ENCODE assay signal across 8 cellular contexts in the genomic region with DNA sequence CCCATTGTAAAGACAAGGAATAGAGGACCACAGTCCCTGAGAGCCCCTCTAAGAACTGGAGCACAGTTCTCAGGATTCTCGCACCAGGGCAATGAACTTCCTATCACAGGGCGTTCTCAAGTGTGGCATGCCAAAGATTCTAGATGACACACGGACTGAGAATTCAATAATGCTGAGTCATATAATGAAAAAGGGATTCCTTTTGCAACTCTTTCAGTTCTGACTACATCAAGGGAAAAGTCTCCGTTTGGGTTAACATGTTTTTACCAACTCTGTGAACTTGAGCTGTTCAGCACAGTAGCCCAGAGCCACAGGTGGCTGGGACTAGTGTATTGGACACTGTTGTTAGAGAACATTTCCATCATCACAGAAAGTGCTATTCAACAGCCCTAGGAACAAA. TPM values are rescaled to one million over a fixed set of nuclear protein-coding genes. Genes with fewer than 3 reads are reported as not detected.
DNase-seq lines count a peak whose midpoint lies in the region; ATAC-seq lines count a peak whose summit lies in the region.

No MANE protein-coding gene starts in this region.

- H3K36me3 ChIP-seq in skeletal muscle satellite cell (ENCODE audit: insufficient read depth, low read length): peaks cover 22% of the 10 kb centered on the region
- H3K36me3 ChIP-seq in CD8-positive, alpha-beta memory T cell (ENCODE audit: insufficient read depth, low read length): no peaks in the 10 kb centered on the region

- peak overlapping the region; percentile 59 for H3K9ac ChIP-seq in skeletal muscle satellite cell (ENCODE audit: low read depth, low read length)

- H3K4me1 ChIP-seq in skeletal muscle satellite cell (ENCODE audit: control insufficient read depth, insufficient read depth, low read length): peaks cover 29% of the 10 kb centered on the region
- peaks cover 19% of the 10 kb centered on the region for H3K4me1 ChIP-seq in CD8-positive, alpha-beta memory T cell (ENCODE audit: insufficient read depth, low read length)

- peak overlapping the region; percentile 48 for H3K4me3 ChIP-seq in skeletal muscle satellite cell (ENCODE audit: low read length)
- H3K4me3 ChIP-seq in CD8-positive, alpha-beta memory T cell (ENCODE audit: low read length): no peak overlapping the region

- peaks cover 0 to 8% of the 10 kb centered on the region in 2 donors for H3K27me3 Mint-ChIP-seq in CD8-positive, alpha-beta memory T cell

- CTCF ChIA-PET in CD8-positive, alpha-beta memory T cell (lab: Charles Lee): no interaction called here

- POLR2A ChIA-PET in CD8-positive, alpha-beta memory T cell (lab: Charles Lee): no interaction called here

- H3K27ac ChIP-seq in epithelial cell of prostate: peak overlapping the region; percentile 85
- H3K27ac ChIP-seq in CD8-positive, alpha-beta memory T cell (ENCODE audit: low read depth, low read length): no peak overlapping the region

- peak overlapping the region in 1 of 7 donors; percentile 69 for H3K4me3 Mint-ChIP-seq in CD8-positive, alpha-beta memory T cell

- peak overlapping the region; percentile 71 for H3K4me2 ChIP-seq in skeletal muscle satellite cell (ENCODE audit: low read length)

- no peaks in the 10 kb centered on the region for H3K27me3 ChIP-seq in skeletal muscle satellite cell (ENCODE audit: control insufficient read depth, insufficient read depth, low read length)
- no peaks in the 10 kb centered on the region for H3K27me3 ChIP-seq in CD8-positive, alpha-beta memory T cell (ENCODE audit: insufficient read depth, low read length, poor library complexity, severe bottlenecking)

- no peak for DNase-seq in activated naive CD4-positive, alpha-beta T cell treated with anti-CD3 and anti-CD28 coated beads, Interleukin-2, amount 50 U/mL, for 72 hours (ENCODE audit: low spot score in 2 of 2)
- DNase-seq in activated naive CD4-positive, alpha-beta T cell treated with anti-CD3 and anti-CD28 coated beads, Interleukin-2, amount 50 U/mL, for 16 hours: no peak
- DNase-seq in RKO (ENCODE audit: low spot score) (peak; percentile 95), epithelial cell of prostate (ENCODE audit: low read depth, low spot score) (peak; percentile 60), SKM-1 treated with dmso at 0.1 percent for 144 hours (lab: John Stamatoyannopoulos, UW; ENCODE audit: unreplicated experiment) (no peak), NCI-H187 treated with DMSO at 0.1 percent for 48 hours (lab: John Stamatoyannopoulos, UW) (no peak)
- no peak for DNase-seq in CD8-positive, alpha-beta memory T cell

- ATAC-seq in activated naive CD4-positive, alpha-beta T cell treated with anti-CD3 and anti-CD28 coated beads, Interleukin-2, amount 50 U/mL, for 72 hours: peak; percentile 17 to 70

- H3K4me1 Mint-ChIP-seq in CD8-positive, alpha-beta memory T cell: peaks cover 35 to 56% (median 37%) of the 10 kb centered on the region in 3 donors

- H3K36me3 Mint-ChIP-seq in activated naive CD4-positive, alpha-beta T cell treated with anti-CD3 and anti-CD28 coated beads, Interleukin-2, amount 50 U/mL, for 72 hours: peaks cover 20 to 23% of the 10 kb centered on the region in 2 donors
- peaks cover 0 to 42% (median 9%) of the 10 kb centered on the region in 3 donors for H3K36me3 Mint-ChIP-seq in CD8-positive, alpha-beta memory T cell

- no peaks in the 10 kb centered on the region for H3K9me3 Mint-ChIP-seq in activated naive CD4-positive, alpha-beta T cell treated with anti-CD3 and anti-CD28 coated beads, Interleukin-2, amount 50 U/mL, for 72 hours
- H3K9me3 Mint-ChIP-seq in CD8-positive, alpha-beta memory T cell: no peaks in the 10 kb centered on the region

- peak overlapping the region; percentile 19 to 37 for H3K27ac Mint-ChIP-seq in activated naive CD4-positive, alpha-beta T cell treated with anti-CD3 and anti-CD28 coated beads, Interleukin-2, amount 50 U/mL, for 72 hours
- peak overlapping the region in 1 of 8 donors; percentile 50 for H3K27ac Mint-ChIP-seq in CD8-positive, alpha-beta memory T cell

- no peaks in the 10 kb centered on the region for H3K9me3 ChIP-seq in skeletal muscle satellite cell (replicated peaks; ENCODE audit: low read length)
- H3K9me3 ChIP-seq in CD8-positive, alpha-beta memory T cell (ENCODE audit: low read length): no peaks in the 10 kb centered on the region

RNA-seq across cellular contexts. Expression of a gene that starts 3.4 kb away (rescaled TPM):
- total RNA-seq in activated naive CD4-positive, alpha-beta T cell treated with anti-CD3 and anti-CD28 coated beads, Interleukin-2, amount 50 U/mL, for 72 hours: 10 to 100 TPM; 18.5 to 24.2 TPM
- total RNA-seq in skeletal muscle satellite cell (2012; rRNA removed): 19.4 and 23.3 TPM in 2 replicates
- 10 to 100 TPM; 18.1 to 21.1 TPM for total RNA-seq in CD8-positive, alpha-beta memory T cell
- 5.3 TPM for polyA plus RNA-seq in CD8-positive, alpha-beta memory T cell

RNA-seq across cellular contexts. Expression of a gene that starts 3.8 kb away (rescaled TPM):
- total RNA-seq in activated naive CD4-positive, alpha-beta T cell treated with anti-CD3 and anti-CD28 coated beads, Interleukin-2, amount 50 U/mL, for 72 hours: 10 to 100 TPM; 38.1 to 47.6 TPM
- total RNA-seq in skeletal muscle satellite cell (2012; rRNA removed): 25.6 and 26.9 TPM in 2 replicates
- total RNA-seq in CD8-positive, alpha-beta memory T cell: 10 to 100 TPM; 80.5 to 84.4 TPM
- polyA plus RNA-seq in CD8-positive, alpha-beta memory T cell: 5.9 TPM

RNA-seq across cellular contexts. Expression of a gene that starts 22.4 kb away (rescaled TPM):
- total RNA-seq in activated naive CD4-positive, alpha-beta T cell treated with anti-CD3 and anti-CD28 coated beads, Interleukin-2, amount 50 U/mL, for 72 hours: 10 to 100 TPM in 1 of 2 donors, 1 to 10 TPM in 1; 8.3 to 16.7 TPM
- 1.7 and 3.5 TPM in 2 replicates for total RNA-seq in skeletal muscle satellite cell (2012; rRNA removed)
- total RNA-seq in CD8-positive, alpha-beta memory T cell: 1 to 10 TPM; 5.0 to 5.2 TPM
- 0.59 TPM for polyA plus RNA-seq in CD8-positive, alpha-beta memory T cell

RNA-seq across cellular contexts. Expression of a gene that starts 24.1 kb away (rescaled TPM):
- 100 to 1,000 TPM; 610 to 723 TPM for total RNA-seq in activated naive CD4-positive, alpha-beta T cell treated with anti-CD3 and anti-CD28 coated beads, Interleukin-2, amount 50 U/mL, for 72 hours
- total RNA-seq in skeletal muscle satellite cell (2012; rRNA removed): 49.2 and 55.7 TPM in 2 replicates
- total RNA-seq in CD8-positive, alpha-beta memory T cell: 100 to 1,000 TPM; 283 to 287 TPM
- polyA plus RNA-seq in CD8-positive, alpha-beta memory T cell: 648 TPM

Comparison
In these comparisons a context has a peak if more than half of its experiments do, and no peak if none do; other contexts are left out.
1. DNase-seq: peak in RKO (single experiment) and epithelial cell of prostate (single experiment); none in activated naive CD4-positive, alpha-beta T cell treated with anti-CD3 and anti-CD28 coated beads, Interleukin-2, amount 50 U/mL, for 72 hours (0 of 2), activated naive CD4-positive, alpha-beta T cell treated with anti-CD3 and anti-CD28 coated beads, Interleukin-2, amount 50 U/mL, for 16 hours (single experiment), SKM-1 treated with dmso at 0.1 percent for 144 hours (single experiment), NCI-H187 treated with DMSO at 0.1 percent for 48 hours (single experiment) and CD8-positive, alpha-beta memory T cell (0 of 5).